In genomic region chr16:5090592-5090991, GRCh38 we compare ENCODE assay signal across 11 cellular contexts. TPM values are rescaled to one million over a fixed set of nuclear protein-coding genes. Genes with fewer than 3 reads are reported as not detected.
DNase-seq lines count a peak whose midpoint lies in the region; ATAC-seq, FAIRE-seq and TF ChIP-seq lines count a peak whose summit lies in the region.
"Not testable (repeated sequence)": the region's sequence is repeated elsewhere in the genome, so short reads cannot be mapped to it uniquely, and the experiment has no call there.
"Had no signal": no experiment of that assay in that cellular context is flagged by ENCODE, and none has a peak within 500 bp of the region (broad histone marks: within the 10 kb centered on the region; RNA-seq: fewer than 3 reads in every experiment).

No MANE protein-coding gene starts in this region.

- not testable (repeated sequence) for H2AFZ ChIP-seq in HepG2 (ENCODE audit: low read length); neuronal stem cell (ENCODE audit: low read length)

- not testable (repeated sequence) for TF ChIP-seq CTCF in HepG2 (CRISPR knock-in tag; IDR thresholded peaks at IDR 0.05)

- H3K9ac ChIP-seq in HepG2 (ENCODE audit: insufficient read depth, low read depth, low read length): not testable (repeated sequence)
- peak overlapping the region; percentile 21 for H3K9ac ChIP-seq in neuronal stem cell (ENCODE audit: low read depth, low read length, poor library complexity)

- DNase-seq in A172 (ENCODE audit: low spot score) (peak; percentile 23), EH (ENCODE audit: low read depth) (peak; percentile 4), LHCN-M2 (ENCODE audit: low read depth) (peak; percentile 58)
- not testable (repeated sequence) for DNase-seq in activated T-cell treated with anti-CD3 and anti-CD28 coated beads, Interleukin-2, amount 50 U/mL, for 24 hours; HepG2 (ENCODE audit: low spot score); neuronal stem cell (ENCODE audit: low spot score)

- not testable (repeated sequence) for H3K79me1 ChIP-seq in neuronal stem cell (ENCODE audit: low read depth, low read length)

- H4K20me1 ChIP-seq in HepG2 (ENCODE audit: insufficient read depth, low read length): not testable (repeated sequence)

- not testable (repeated sequence) for H2BK5ac ChIP-seq in neuronal stem cell (ENCODE audit: low read length)

- H3K4me3 ChIP-seq in HepG2 (replicated peaks in 1 of 3; ENCODE audit: insufficient read depth in 1 of 3, low read depth in 2 of 3, low read length in 3 of 3); neuronal stem cell (ENCODE audit: low read length in 2 of 2): not testable (repeated sequence)

- not testable (repeated sequence) for TF ChIP-seq POLR2A in HepG2 (IDR thresholded peaks at IDR 0.05; ENCODE audit: insufficient read depth in 1 of 2, low read depth in 2 of 2, low read length in 2 of 2)

- H3K36me3 Mint-ChIP-seq in activated T-cell treated with anti-CD3 and anti-CD28 coated beads, Interleukin-2, amount 50 U/mL, for 24 hours (ENCODE audit: low read depth): peaks cover 82% of the 10 kb centered on the region

- not testable (repeated sequence) for H2BK120ac ChIP-seq in neuronal stem cell (ENCODE audit: low read depth, low read length)

- not testable (repeated sequence) for H4K91ac ChIP-seq in neuronal stem cell (ENCODE audit: low read depth, low read length, poor library complexity)

- FAIRE-seq in HepG2 (lab: Jason Lieb, UNC): not testable (repeated sequence)

- H3K18ac ChIP-seq in neuronal stem cell (ENCODE audit: low read length): not testable (repeated sequence)

- CTCF ChIA-PET in HepG2 (lab: Yijun Ruan, JAX; ENCODE audit: low intra/inter-chr PET ratio, low total read pairs): not testable (repeated sequence)

- H3K4me3 Mint-ChIP-seq in activated T-cell treated with anti-CD3 and anti-CD28 coated beads, Interleukin-2, amount 50 U/mL, for 24 hours: not testable (repeated sequence)

- H3K27me3 ChIP-seq in HepG2 (ENCODE audit: control insufficient read depth in 1 of 2, insufficient read depth in 2 of 2, low read length in 2 of 2); neuronal stem cell (ENCODE audit: control insufficient read depth in 3 of 3, insufficient read depth in 3 of 3, low read depth in 1 of 3, low read length in 3 of 3): not testable (repeated sequence)

- intact Hi-C loops in HepG2 (cut with micrococcal nuclease; ENCODE audit: unreplicated experiment): not testable (repeated sequence)

- not testable (repeated sequence) for H3K4ac ChIP-seq in neuronal stem cell (ENCODE audit: low read length)

- not testable (repeated sequence) for H3K79me2 ChIP-seq in HepG2 (ENCODE audit: insufficient read depth, low read length)

- H3K9me3 Mint-ChIP-seq in activated T-cell treated with anti-CD3 and anti-CD28 coated beads, Interleukin-2, amount 50 U/mL, for 24 hours: not testable (repeated sequence)

- H3K27ac ChIP-seq in HepG2 (ENCODE audit: extremely low read length, insufficient read depth, low read length); neuronal stem cell (replicated peaks; ENCODE audit: low read length): not testable (repeated sequence)

- H3K14ac ChIP-seq in neuronal stem cell (ENCODE audit: low read length): not testable (repeated sequence)

- POLR2A ChIA-PET in HepG2 (lab: Yijun Ruan, JAX): not testable (repeated sequence)

- H3K27me3 Mint-ChIP-seq in activated T-cell treated with anti-CD3 and anti-CD28 coated beads, Interleukin-2, amount 50 U/mL, for 24 hours: not testable (repeated sequence)

- not testable (repeated sequence) for H2BK12ac ChIP-seq in neuronal stem cell (ENCODE audit: low read length)

- not testable (repeated sequence) for H3K4me2 ChIP-seq in HepG2 (ENCODE audit: low read depth, low read length); neuronal stem cell (ENCODE audit: insufficient read depth, low read length, poor library complexity, severe bottlenecking)

- H3K9me3 ChIP-seq in HepG2 (ENCODE audit: low read length); neuronal stem cell (replicated peaks in 1 of 2; ENCODE audit: control insufficient read depth in 2 of 2, insufficient read depth in 1 of 2, low read depth in 1 of 2, low read length in 2 of 2): not testable (repeated sequence)

- in situ Hi-C loops in HepG2 (cut with HindIII; ENCODE audit: extremely low pct_ligation_motif_present, low pct_unique_long_range_greater_than_20kb): not testable (repeated sequence)

- BruUV-seq in HepG2 (replicated peaks; lab: Mats Ljungman, UMichigan): not testable (repeated sequence)

- H3K4me1 Mint-ChIP-seq in activated T-cell treated with anti-CD3 and anti-CD28 coated beads, Interleukin-2, amount 50 U/mL, for 24 hours (ENCODE audit: low read depth): peaks cover 25% of the 10 kb centered on the region

- H3K23ac ChIP-seq in neuronal stem cell (ENCODE audit: low read depth, low read length, poor library complexity): not testable (repeated sequence)

- not testable (repeated sequence) for H3K4me1 ChIP-seq in HepG2 (ENCODE audit: insufficient read depth, low read length); neuronal stem cell (ENCODE audit: control insufficient read depth in 2 of 2, insufficient read depth in 1 of 2, low read depth in 1 of 2, low read length in 2 of 2)

- 97% methylated on average over 9 of the region's 9 CpGs for WGBS in HepG2 (ENCODE audit: low lambda C conversion rate)
- no CpG with 5 or more reads among the region's 9 CpGs for WGBS in neuronal stem cell (ENCODE audit: extremely low coverage in 2 of 2, insufficient read length in 2 of 2, insufficient replicate concordance in 1 of 2), 2 donors

- H3K36me3 ChIP-seq in HepG2 (replicated peaks in 1 of 2; ENCODE audit: control insufficient read depth in 1 of 2, insufficient read depth in 2 of 2, low read length in 2 of 2): peaks cover 12 to 22% of the 10 kb centered on the region in 2 experiments; a peak in 4 of 5 replicates
- peaks cover 0 to 24% of the 10 kb centered on the region in 2 donors for H3K36me3 ChIP-seq in neuronal stem cell (replicated peaks in 1 of 2; ENCODE audit: control insufficient read depth in 2 of 2, insufficient read depth in 2 of 2, low read length in 2 of 2)

- H3K27ac Mint-ChIP-seq in activated T-cell treated with anti-CD3 and anti-CD28 coated beads, Interleukin-2, amount 50 U/mL, for 24 hours: peak overlapping the region; percentile 61

- TF ChIP-seq RAD21 in HepG2 (CRISPR knock-in tag; IDR thresholded peaks at IDR 0.05): not testable (repeated sequence)

- TF ChIP-seq EP300 in HepG2 (IDR thresholded peaks at IDR 0.05; ENCODE audit: low read depth in 2 of 2, low read length in 2 of 2); HepG2 (CRISPR knock-in tag; IDR thresholded peaks at IDR 0.05; ENCODE audit: borderline replicate concordance): not testable (repeated sequence)

- not testable (repeated sequence) for H2BK15ac ChIP-seq in neuronal stem cell (ENCODE audit: low read length)

- H4K8ac ChIP-seq in neuronal stem cell (ENCODE audit: low read depth, low read length): not testable (repeated sequence)

- not testable (repeated sequence) for ATAC-seq in HepG2

- not testable (repeated sequence) for H2AK5ac ChIP-seq in neuronal stem cell (ENCODE audit: low read depth, low read length)

RNA-seq across cellular contexts. Expression of gene EEF2KMT, which starts 7.0 kb away (rescaled TPM):
- total RNA-seq in A172 (2014; rRNA removed; shearing (Covaris generic)): 16.9 and 22.2 TPM in 2 replicates
- total RNA-seq in LHCN-M2 (2014; rRNA removed) (26.1 and 30.0 TPM in 2 replicates), HepG2 (2016; rRNA removed; fragmentation: Illumina TruSeq; extraction: Trizol) (26.9 and 33.3 TPM in 2 replicates)
- 14.9 TPM for polyA plus RNA-seq in LHCN-M2 (2012)
- 23.3 and 24.2 TPM in 2 replicates for total RNA-seq in HepG2 (2016; cell fraction: cytosol; rRNA removed; fragmentation: Illumina TruSeq; extraction: Trizol; ENCODE audit: low read depth)
- total RNA-seq in HepG2 (2016; cell fraction: insoluble cytoplasmic fraction; rRNA removed; fragmentation: Illumina TruSeq; extraction: Trizol): 26.7 and 30.7 TPM in 2 replicates
- 31.8 and 38.4 TPM in 2 replicates for total RNA-seq in HepG2 (2016; cell fraction: membrane; rRNA removed; fragmentation: Illumina TruSeq; extraction: Trizol)
- total RNA-seq in HepG2 (2016; cell fraction: nucleus; rRNA removed; fragmentation: Illumina TruSeq; extraction: Trizol): 15.9 and 16.1 TPM in 2 replicates
- polyA plus RNA-seq in HepG2 (2011; rRNA removed): 10.7 and 16.4 TPM in 2 replicates
- polyA plus RNA-seq in HepG2 (2011; cell fraction: cytosol; rRNA removed): 8.7 and 11.7 TPM in 2 replicates
- 16.8 and 18.0 TPM in 2 replicates for polyA plus RNA-seq in HepG2 (2011; cell fraction: nucleus; rRNA removed)
- 14.7 and 16.8 TPM in 2 replicates for polyA plus RNA-seq in HepG2 (2012)
- 29.8 and 33.9 TPM in 2 replicates for polyA plus RNA-seq in HepG2 (2016; cell fraction: cytosol; fragmentation: Illumina TruSeq; extraction: Trizol; ENCODE audit: low read depth)
- polyA plus RNA-seq in HepG2 (2016; cell fraction: insoluble cytoplasmic fraction; fragmentation: Illumina TruSeq; extraction: Trizol; ENCODE audit: low read depth): 34.1 and 37.4 TPM in 2 replicates
- 33.8 and 34.3 TPM in 2 replicates for polyA plus RNA-seq in HepG2 (2016; cell fraction: membrane; fragmentation: Illumina TruSeq; extraction: Trizol; ENCODE audit: low read depth)
- polyA plus RNA-seq in HepG2 (2016; cell fraction: nucleus; fragmentation: Illumina TruSeq; extraction: Trizol; ENCODE audit: insufficient read depth, low read depth): 21.5 and 26.9 TPM in 2 replicates
- polyA minus RNA-seq in HepG2 (2011; rRNA and poly(A)+ RNA removed; ENCODE audit: low replicate concordance): 20.0 and 23.0 TPM in 2 replicates
- 6.0 and 6.5 TPM in 2 replicates for polyA minus RNA-seq in HepG2 (2011; cell fraction: cytosol; rRNA and poly(A)+ RNA removed)
- 10.3 and 11.7 TPM in 2 replicates for polyA minus RNA-seq in HepG2 (2011; cell fraction: nucleus; rRNA and poly(A)+ RNA removed)
- 9.2 TPM for polyA plus RNA-seq in neuronal stem cell (2013, experiment 1 of 2)
- 8.9 TPM for polyA plus RNA-seq in neuronal stem cell (2013, experiment 2 of 2)

RNA-seq across cellular contexts. Expression of gene ALG1, which starts 18.9 kb away (rescaled TPM):
- total RNA-seq in A172 (2014; rRNA removed; shearing (Covaris generic)): 39.2 and 48.8 TPM in 2 replicates
- total RNA-seq in LHCN-M2 (2014; rRNA removed): 33.2 and 75.0 TPM in 2 replicates
- 25.6 TPM for polyA plus RNA-seq in LHCN-M2 (2012)
- total RNA-seq in HepG2 (2016; rRNA removed; fragmentation: Illumina TruSeq; extraction: Trizol): 39.6 and 75.6 TPM in 2 replicates
- 7.6 and 8.9 TPM in 2 replicates for total RNA-seq in HepG2 (2016; cell fraction: cytosol; rRNA removed; fragmentation: Illumina TruSeq; extraction: Trizol; ENCODE audit: low read depth)
- 38.5 and 76.0 TPM in 2 replicates for total RNA-seq in HepG2 (2016; cell fraction: insoluble cytoplasmic fraction; rRNA removed; fragmentation: Illumina TruSeq; extraction: Trizol)
- 14.3 and 16.3 TPM in 2 replicates for total RNA-seq in HepG2 (2016; cell fraction: membrane; rRNA removed; fragmentation: Illumina TruSeq; extraction: Trizol)
- total RNA-seq in HepG2 (2016; cell fraction: nucleus; rRNA removed; fragmentation: Illumina TruSeq; extraction: Trizol): 78.0 and 84.8 TPM in 2 replicates
- 43.3 and 51.5 TPM in 2 replicates for polyA plus RNA-seq in HepG2 (2011; rRNA removed)
- polyA plus RNA-seq in HepG2 (2011; cell fraction: cytosol; rRNA removed): 46.0 and 52.0 TPM in 2 replicates
- 37.8 and 40.2 TPM in 2 replicates for polyA plus RNA-seq in HepG2 (2011; cell fraction: nucleus; rRNA removed)
- 25.7 and 31.5 TPM in 2 replicates for polyA plus RNA-seq in HepG2 (2012)
- 6.3 and 6.5 TPM in 2 replicates for polyA plus RNA-seq in HepG2 (2016; cell fraction: cytosol; fragmentation: Illumina TruSeq; extraction: Trizol; ENCODE audit: low read depth)
- 36.3 and 37.9 TPM in 2 replicates for polyA plus RNA-seq in HepG2 (2016; cell fraction: insoluble cytoplasmic fraction; fragmentation: Illumina TruSeq; extraction: Trizol; ENCODE audit: low read depth)
- polyA plus RNA-seq in HepG2 (2016; cell fraction: membrane; fragmentation: Illumina TruSeq; extraction: Trizol; ENCODE audit: low read depth): 10.1 and 11.8 TPM in 2 replicates
- 104 and 109 TPM in 2 replicates for polyA plus RNA-seq in HepG2 (2016; cell fraction: nucleus; fragmentation: Illumina TruSeq; extraction: Trizol; ENCODE audit: insufficient read depth, low read depth)
- polyA minus RNA-seq in HepG2 (2011; rRNA and poly(A)+ RNA removed; ENCODE audit: low replicate concordance): 135 and 161 TPM in 2 replicates
- polyA minus RNA-seq in HepG2 (2011; cell fraction: cytosol; rRNA and poly(A)+ RNA removed): 28.6 and 36.3 TPM in 2 replicates
- 50.0 and 65.8 TPM in 2 replicates for polyA minus RNA-seq in HepG2 (2011; cell fraction: nucleus; rRNA and poly(A)+ RNA removed)
- 7.9 TPM for polyA plus RNA-seq in neuronal stem cell (2013, experiment 1 of 2)
- 8.4 TPM for polyA plus RNA-seq in neuronal stem cell (2013, experiment 2 of 2)

RNA-seq across cellular contexts. Expression of gene C16orf89, which starts 24.8 kb away (rescaled TPM):
- not detected in 2 replicates for total RNA-seq in A172 (2014; rRNA removed; shearing (Covaris generic))
- total RNA-seq in LHCN-M2 (2014; rRNA removed) (0.26 TPM in 1 of 2 replicates, not detected in the other), HepG2 (2016; rRNA removed; fragmentation: Illumina TruSeq; extraction: Trizol) (0.97 and 1.9 TPM in 2 replicates)
- polyA plus RNA-seq in LHCN-M2 (2012): not detected
- total RNA-seq in HepG2 (2016; cell fraction: cytosol; rRNA removed; fragmentation: Illumina TruSeq; extraction: Trizol; ENCODE audit: low read depth): 0.61 and 0.79 TPM in 2 replicates
- total RNA-seq in HepG2 (2016; cell fraction: insoluble cytoplasmic fraction; rRNA removed; fragmentation: Illumina TruSeq; extraction: Trizol): 0.45 and 1.1 TPM in 2 replicates
- 0.76 and 1.0 TPM in 2 replicates for total RNA-seq in HepG2 (2016; cell fraction: membrane; rRNA removed; fragmentation: Illumina TruSeq; extraction: Trizol)
- total RNA-seq in HepG2 (2016; cell fraction: nucleus; rRNA removed; fragmentation: Illumina TruSeq; extraction: Trizol): 0.72 and 0.78 TPM in 2 replicates
- polyA plus RNA-seq in HepG2 (2011; rRNA removed): 2.8 and 3.4 TPM in 2 replicates
- 2.8 TPM in 2 replicates for polyA plus RNA-seq in HepG2 (2011; cell fraction: cytosol; rRNA removed)
- 1.3 and 1.4 TPM in 2 replicates for polyA plus RNA-seq in HepG2 (2011; cell fraction: nucleus; rRNA removed)
- polyA plus RNA-seq in HepG2 (2012): 1.7 and 2.7 TPM in 2 replicates
- 0.58 and 0.68 TPM in 2 replicates for polyA plus RNA-seq in HepG2 (2016; cell fraction: cytosol; fragmentation: Illumina TruSeq; extraction: Trizol; ENCODE audit: low read depth)
- polyA plus RNA-seq in HepG2 (2016; cell fraction: insoluble cytoplasmic fraction; fragmentation: Illumina TruSeq; extraction: Trizol; ENCODE audit: low read depth): 0.85 and 1.2 TPM in 2 replicates
- polyA plus RNA-seq in HepG2 (2016; cell fraction: membrane; fragmentation: Illumina TruSeq; extraction: Trizol; ENCODE audit: low read depth): 0.71 and 0.81 TPM in 2 replicates
- polyA plus RNA-seq in HepG2 (2016; cell fraction: nucleus; fragmentation: Illumina TruSeq; extraction: Trizol; ENCODE audit: insufficient read depth, low read depth): 1.4 and 2.1 TPM in 2 replicates
- 1.0 TPM in 1 of 2 replicates, not detected in the other for polyA minus RNA-seq in HepG2 (2011; rRNA and poly(A)+ RNA removed; ENCODE audit: low replicate concordance)
- polyA minus RNA-seq in HepG2 (2011; cell fraction: cytosol; rRNA and poly(A)+ RNA removed): 0.89 and 1.1 TPM in 2 replicates
- 0.50 and 0.90 TPM in 2 replicates for polyA minus RNA-seq in HepG2 (2011; cell fraction: nucleus; rRNA and poly(A)+ RNA removed)
- polyA plus RNA-seq in neuronal stem cell (2013, experiment 1 of 2): 0.52 TPM
- 0.72 TPM for polyA plus RNA-seq in neuronal stem cell (2013, experiment 2 of 2)
- total RNA-seq: CD4-positive, alpha-beta T cell; CD8-positive, alpha-beta memory T cell; G401 had no signal
- polyA plus RNA-seq: A549; CD14-positive monocyte; CD8-positive, alpha-beta memory T cell had no signal

RNA-seq across cellular contexts. Expression of gene NAGPA, which starts 56.9 kb away (rescaled TPM):
- 30.0 and 43.0 TPM in 2 replicates for total RNA-seq in A172 (2014; rRNA removed; shearing (Covaris generic))
- total RNA-seq in LHCN-M2 (2014; rRNA removed) (33.7 and 57.6 TPM in 2 replicates), HepG2 (2016; rRNA removed; fragmentation: Illumina TruSeq; extraction: Trizol) (29.8 and 60.3 TPM in 2 replicates)
- polyA plus RNA-seq in LHCN-M2 (2012): 12.5 TPM
- total RNA-seq in HepG2 (2016; cell fraction: cytosol; rRNA removed; fragmentation: Illumina TruSeq; extraction: Trizol; ENCODE audit: low read depth): 10.2 and 12.2 TPM in 2 replicates
- total RNA-seq in HepG2 (2016; cell fraction: insoluble cytoplasmic fraction; rRNA removed; fragmentation: Illumina TruSeq; extraction: Trizol): 25.3 and 59.7 TPM in 2 replicates
- total RNA-seq in HepG2 (2016; cell fraction: membrane; rRNA removed; fragmentation: Illumina TruSeq; extraction: Trizol): 19.0 and 22.6 TPM in 2 replicates
- 58.3 and 69.4 TPM in 2 replicates for total RNA-seq in HepG2 (2016; cell fraction: nucleus; rRNA removed; fragmentation: Illumina TruSeq; extraction: Trizol)
- 27.1 and 31.6 TPM in 2 replicates for polyA plus RNA-seq in HepG2 (2011; rRNA removed)
- 28.0 and 43.3 TPM in 2 replicates for polyA plus RNA-seq in HepG2 (2011; cell fraction: cytosol; rRNA removed)
- polyA plus RNA-seq in HepG2 (2011; cell fraction: nucleus; rRNA removed): 119 and 135 TPM in 2 replicates
- polyA plus RNA-seq in HepG2 (2012): 20.6 and 22.0 TPM in 2 replicates
- 7.6 and 9.3 TPM in 2 replicates for polyA plus RNA-seq in HepG2 (2016; cell fraction: cytosol; fragmentation: Illumina TruSeq; extraction: Trizol; ENCODE audit: low read depth)
- polyA plus RNA-seq in HepG2 (2016; cell fraction: insoluble cytoplasmic fraction; fragmentation: Illumina TruSeq; extraction: Trizol; ENCODE audit: low read depth): 24.9 and 27.9 TPM in 2 replicates
- 15.1 and 16.1 TPM in 2 replicates for polyA plus RNA-seq in HepG2 (2016; cell fraction: membrane; fragmentation: Illumina TruSeq; extraction: Trizol; ENCODE audit: low read depth)
- 111 and 120 TPM in 2 replicates for polyA plus RNA-seq in HepG2 (2016; cell fraction: nucleus; fragmentation: Illumina TruSeq; extraction: Trizol; ENCODE audit: insufficient read depth, low read depth)
- 13.4 and 91.3 TPM in 2 replicates for polyA minus RNA-seq in HepG2 (2011; rRNA and poly(A)+ RNA removed; ENCODE audit: low replicate concordance)
- 24.6 and 30.4 TPM in 2 replicates for polyA minus RNA-seq in HepG2 (2011; cell fraction: cytosol; rRNA and poly(A)+ RNA removed)
- 41.9 and 43.5 TPM in 2 replicates for polyA minus RNA-seq in HepG2 (2011; cell fraction: nucleus; rRNA and poly(A)+ RNA removed)
- polyA plus RNA-seq in neuronal stem cell (2013, experiment 1 of 2): 3.1 TPM
- 2.7 TPM for polyA plus RNA-seq in neuronal stem cell (2013, experiment 2 of 2)
